ENCODE assay signal across 8 cellular contexts in genomic region chr11:67301951-67302516, GRCh38. TPM values are rescaled to one million over a fixed set of nuclear protein-coding genes. Genes with fewer than 3 reads are reported as not detected.
DNase-seq lines count a peak whose midpoint lies in the region; ATAC-seq and TF ChIP-seq lines count a peak whose summit lies in the region.

No MANE protein-coding gene starts in this region.

- H3K4me1 ChIP-seq in RWPE2 (ENCODE audit: insufficient read depth, poor library complexity, severe bottlenecking) (peaks cover 13% of the 10 kb centered on the region), esophagus squamous epithelium (peaks cover 30 to 47% (median 34%) of the 10 kb centered on the region in 3 donors)

- peak overlapping the region; percentile 34 for H3K27ac Mint-ChIP-seq in activated naive CD8-positive, alpha-beta T cell
- H3K27ac Mint-ChIP-seq in activated naive CD8-positive, alpha-beta T cell treated with anti-CD3 and anti-CD28 coated beads, Interleukin-2, amount 50 U/mL, for 24 hours, result no peak overlapping the region
- no peak overlapping the region for H3K27ac Mint-ChIP-seq in nephron progenitor cell
- H3K27ac Mint-ChIP-seq in stimulated activated naive B cell treated with anti-CD40 and anti-IgM and Interleukin-4, amounts not matched to agents 10 μg/mL and 1 μg/mL and 100 μg/mL, for 72 hours, result no peak overlapping the region

- peaks cover 15% of the 10 kb centered on the region for H3K4me1 Mint-ChIP-seq in activated naive CD8-positive, alpha-beta T cell (ENCODE audit: low read depth)
- peaks cover 7% of the 10 kb centered on the region for H3K4me1 Mint-ChIP-seq in activated naive CD8-positive, alpha-beta T cell treated with anti-CD3 and anti-CD28 coated beads, Interleukin-2, amount 50 U/mL, for 24 hours
- peaks cover 21% of the 10 kb centered on the region for H3K4me1 Mint-ChIP-seq in nephron progenitor cell
- peaks cover 2 to 19% of the 10 kb centered on the region in 2 donors for H3K4me1 Mint-ChIP-seq in stimulated activated naive B cell treated with anti-CD40 and anti-IgM and Interleukin-4, amounts not matched to agents 10 μg/mL and 1 μg/mL and 100 μg/mL, for 72 hours

- H3K36me3 ChIP-seq in RWPE2 (ENCODE audit: low read depth) (peaks cover 41% of the 10 kb centered on the region), esophagus squamous epithelium (peaks cover 29 to 58% (median 34%) of the 10 kb centered on the region in 3 donors)

- no peak for DNase-seq in activated naive CD8-positive, alpha-beta T cell treated with anti-CD3 and anti-CD28 coated beads, Interleukin-2, amount 50 U/mL, for 24 hours
- peak; percentile 80 for DNase-seq in RWPE2 (ENCODE audit: low spot score)
- DNase-seq in esophagus squamous epithelium (lab: John Stamatoyannopoulos, UW), result no peak
- peak; percentile 68 for DNase-seq in nephron progenitor cell
- DNase-seq in stimulated activated naive B cell treated with anti-CD40 and anti-IgM and Interleukin-4, amounts not matched to agents 10 μg/mL and 1 μg/mL and 100 μg/mL, for 72 hours, result no peak

- no peaks in the 10 kb centered on the region for H3K9me3 ChIP-seq in RWPE2 (ENCODE audit: severe bottlenecking)
- H3K9me3 ChIP-seq in esophagus squamous epithelium, result no peaks in the 10 kb centered on the region

- H3K4me3 ChIP-seq in RWPE2 (ENCODE audit: severe bottlenecking), result peak overlapping the region; percentile 68
- H3K4me3 ChIP-seq in esophagus squamous epithelium, result peak overlapping the region in 3 of 4 donors; percentile 56 to 88 (median 88)

- WGBS in esophagus squamous epithelium, 2 donors, result 60 to 83% methylated on average over 2 of the region's 15 CpGs

- intact Hi-C loops in esophagus squamous epithelium (cut with DNase I), result no loop called here

- peak in 1 of 4 donors; percentile 38 for TF ChIP-seq POLR2A in esophagus squamous epithelium (IDR thresholded peaks at IDR 0.05)

- H3K36me3 Mint-ChIP-seq in activated naive CD8-positive, alpha-beta T cell, result peaks cover 5% of the 10 kb centered on the region
- peaks cover 16% of the 10 kb centered on the region for H3K36me3 Mint-ChIP-seq in activated naive CD8-positive, alpha-beta T cell treated with anti-CD3 and anti-CD28 coated beads, Interleukin-2, amount 50 U/mL, for 24 hours (ENCODE audit: low read depth)
- peaks cover 21% of the 10 kb centered on the region for H3K36me3 Mint-ChIP-seq in nephron progenitor cell (ENCODE audit: low read depth)
- peaks cover 32 to 38% of the 10 kb centered on the region in 2 donors for H3K36me3 Mint-ChIP-seq in stimulated activated naive B cell treated with anti-CD40 and anti-IgM and Interleukin-4, amounts not matched to agents 10 μg/mL and 1 μg/mL and 100 μg/mL, for 72 hours

- no peaks in the 10 kb centered on the region for H3K27me3 ChIP-seq in RWPE2 (ENCODE audit: insufficient read depth, poor library complexity, severe bottlenecking)
- no peaks in the 10 kb centered on the region for H3K27me3 ChIP-seq in esophagus squamous epithelium

- peak overlapping the region; percentile 38 for H3K4me3 Mint-ChIP-seq in activated naive CD8-positive, alpha-beta T cell
- no peak overlapping the region for H3K4me3 Mint-ChIP-seq in activated naive CD8-positive, alpha-beta T cell treated with anti-CD3 and anti-CD28 coated beads, Interleukin-2, amount 50 U/mL, for 24 hours
- H3K4me3 Mint-ChIP-seq in nephron progenitor cell, result peak overlapping the region; percentile 75
- H3K4me3 Mint-ChIP-seq in stimulated activated naive B cell treated with anti-CD40 and anti-IgM and Interleukin-4, amounts not matched to agents 10 μg/mL and 1 μg/mL and 100 μg/mL, for 72 hours, result no peak overlapping the region

- ATAC-seq in activated naive CD8-positive, alpha-beta T cell treated with anti-CD3 and anti-CD28 coated beads, Interleukin-2, amount 50 U/mL, for 24 hours, result no peak
- peak; percentile 64 for ATAC-seq in RWPE2 (ENCODE audit: low read depth)
- ATAC-seq in stimulated activated naive B cell treated with anti-CD40 and anti-IgM and Interleukin-4, amounts not matched to agents 10 μg/mL and 1 μg/mL and 100 μg/mL, for 72 hours (replicated peaks), result no peak
- no peak for ATAC-seq in GM19395 (IDR thresholded peaks at IDR 0.05; ENCODE audit: unreplicated experiment)
- no peak for ATAC-seq in GM19397 (IDR thresholded peaks at IDR 0.05; ENCODE audit: unreplicated experiment)

- H3K27me3 Mint-ChIP-seq in activated naive CD8-positive, alpha-beta T cell, result no peaks in the 10 kb centered on the region
- no peaks in the 10 kb centered on the region for H3K27me3 Mint-ChIP-seq in activated naive CD8-positive, alpha-beta T cell treated with anti-CD3 and anti-CD28 coated beads, Interleukin-2, amount 50 U/mL, for 24 hours
- H3K27me3 Mint-ChIP-seq in nephron progenitor cell (ENCODE audit: low read depth, poor library complexity), result peaks cover 10% of the 10 kb centered on the region
- H3K27me3 Mint-ChIP-seq in stimulated activated naive B cell treated with anti-CD40 and anti-IgM and Interleukin-4, amounts not matched to agents 10 μg/mL and 1 μg/mL and 100 μg/mL, for 72 hours, result no peaks in the 10 kb centered on the region

- H3K27ac ChIP-seq in RWPE2 (ENCODE audit: poor library complexity, severe bottlenecking), result peak overlapping the region; percentile 82
- peak overlapping the region; percentile 90 to 95 (median 92) for H3K27ac ChIP-seq in esophagus squamous epithelium

- TF ChIP-seq CTCF in RWPE2 (IDR thresholded peaks at IDR 0.05; ENCODE audit: poor library complexity, severe bottlenecking), result no peak
- TF ChIP-seq CTCF in esophagus squamous epithelium (IDR thresholded peaks at IDR 0.05), result no peak
- TF ChIP-seq CTCF in nephron progenitor cell (IDR thresholded peaks at IDR 0.05), result no peak

- no peaks in the 10 kb centered on the region for H3K9me3 Mint-ChIP-seq in activated naive CD8-positive, alpha-beta T cell (ENCODE audit: low read depth)
- H3K9me3 Mint-ChIP-seq in activated naive CD8-positive, alpha-beta T cell treated with anti-CD3 and anti-CD28 coated beads, Interleukin-2, amount 50 U/mL, for 24 hours, result peaks cover 1% of the 10 kb centered on the region
- peaks cover 11% of the 10 kb centered on the region for H3K9me3 Mint-ChIP-seq in nephron progenitor cell
- H3K9me3 Mint-ChIP-seq in stimulated activated naive B cell treated with anti-CD40 and anti-IgM and Interleukin-4, amounts not matched to agents 10 μg/mL and 1 μg/mL and 100 μg/mL, for 72 hours, result no peaks in the 10 kb centered on the region

RNA-seq across cellular contexts. Expression of gene SSH3, which starts 1.3 kb away (rescaled TPM):
- 10 to 100 TPM; 51.4 to 78.4 (median 64.8) TPM for total RNA-seq in esophagus squamous epithelium

RNA-seq across cellular contexts. Expression of gene ANKRD13D, which starts 12.9 kb away (rescaled TPM):
- 10 to 100 TPM; 27.4 to 50.6 (median 41.6) TPM for total RNA-seq in esophagus squamous epithelium

RNA-seq across cellular contexts. Expression of gene GRK2, which starts 35.8 kb away (rescaled TPM):
- 10 to 100 TPM; 54.1 to 93.2 (median 68.5) TPM for total RNA-seq in esophagus squamous epithelium

RNA-seq across cellular contexts. Expression of gene POLD4, which starts 51.3 kb away (rescaled TPM):
- 100 to 1,000 TPM in 1 of 4 donors, 10 to 100 TPM in 3; 62.6 to 113 (median 74.7) TPM for total RNA-seq in esophagus squamous epithelium

Comparison
In these comparisons a context has a peak if more than half of its experiments do, and no peak if none do; other contexts are left out.
1. H3K4me3 Mint-ChIP-seq: peak in activated naive CD8-positive, alpha-beta T cell (single experiment) and nephron progenitor cell (single experiment); none in activated naive CD8-positive, alpha-beta T cell treated with anti-CD3 and anti-CD28 coated beads, Interleukin-2, amount 50 U/mL, for 24 hours (single experiment) and stimulated activated naive B cell treated with anti-CD40 and anti-IgM and Interleukin-4, amounts not matched to agents 10 μg/mL and 1 μg/mL and 100 μg/mL, for 72 hours (0 of 2).
2. DNase-seq: peak in RWPE2 (single experiment) and nephron progenitor cell (single experiment); none in activated naive CD8-positive, alpha-beta T cell treated with anti-CD3 and anti-CD28 coated beads, Interleukin-2, amount 50 U/mL, for 24 hours (single experiment), esophagus squamous epithelium (single experiment) and stimulated activated naive B cell treated with anti-CD40 and anti-IgM and Interleukin-4, amounts not matched to agents 10 μg/mL and 1 μg/mL and 100 μg/mL, for 72 hours (single experiment).